In the genomic region with DNA sequence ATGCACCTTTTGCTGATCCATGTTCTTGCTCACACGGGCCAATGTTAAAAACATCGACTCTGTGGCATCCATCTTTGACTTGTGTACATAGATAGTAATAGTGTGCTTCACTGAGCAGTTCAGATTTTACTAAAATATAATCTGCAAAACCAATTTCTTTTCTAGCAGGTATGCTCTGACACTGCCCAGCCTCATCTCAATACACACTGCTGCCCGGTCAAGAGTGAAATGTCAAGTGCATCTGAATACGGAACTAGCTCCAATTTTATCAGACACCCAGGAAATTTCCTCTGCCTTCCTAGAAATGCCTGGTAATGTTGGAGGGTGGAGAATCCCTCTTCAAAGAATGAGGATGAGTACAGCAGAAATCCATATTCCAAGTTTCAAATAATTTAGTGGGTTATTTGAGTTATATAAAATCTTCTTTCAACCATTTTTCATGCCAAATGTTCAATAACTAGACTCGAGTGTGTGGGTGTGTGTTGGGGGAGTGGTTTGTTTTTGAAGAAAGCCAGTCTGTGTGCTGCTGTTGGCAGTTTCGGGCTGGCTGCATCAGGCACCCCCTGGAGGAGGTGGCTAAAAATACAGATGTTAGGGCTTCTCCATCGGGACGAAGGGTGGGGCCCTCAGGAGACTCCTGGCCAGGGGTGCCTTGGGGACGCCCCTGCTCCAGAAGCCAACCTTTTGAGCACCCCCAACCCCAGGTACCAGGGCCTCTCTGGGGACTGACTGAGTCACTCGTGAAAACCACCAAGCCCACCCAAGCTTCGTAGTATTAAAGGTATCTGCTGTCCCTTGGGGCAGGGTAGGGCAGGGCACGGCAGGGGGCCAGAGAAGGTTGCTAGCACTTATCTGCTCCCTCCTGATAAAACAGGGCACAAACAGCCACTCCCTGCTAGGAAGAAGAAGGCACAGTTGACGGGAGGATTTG, we compare ENCODE assay signal across 8 cellular contexts. TPM values are rescaled to one million over a fixed set of nuclear protein-coding genes. Genes with fewer than 3 reads are reported as not detected.
DNase-seq lines count a peak whose midpoint lies in the region; ATAC-seq and TF ChIP-seq lines count a peak whose summit lies in the region.

No MANE protein-coding gene starts in this region.

- in situ Hi-C loops in Panc1 (cut with HindIII; ENCODE audit: low pct_unique_long_range_greater_than_20kb, low sequenced_read_pairs): no loop called here

- H3K36me3 Mint-ChIP-seq in activated T-cell treated with anti-CD3 and anti-CD28 coated beads, Interleukin-2, amount 50 U/mL, for 72 hours (ENCODE audit: insufficient read depth in 2 of 2): no peaks in the 10 kb centered on the region
- no peaks in the 10 kb centered on the region for H3K36me3 Mint-ChIP-seq in activated T-cell treated with anti-CD3 and anti-CD28 coated beads, Interleukin-2, amount 50 U/mL, for 24 hours (ENCODE audit: low read depth)

- no peaks in the 10 kb centered on the region for H3K9me3 Mint-ChIP-seq in activated T-cell treated with anti-CD3 and anti-CD28 coated beads, Interleukin-2, amount 50 U/mL, for 72 hours
- H3K9me3 Mint-ChIP-seq in activated T-cell treated with anti-CD3 and anti-CD28 coated beads, Interleukin-2, amount 50 U/mL, for 24 hours: no peaks in the 10 kb centered on the region

- no peak overlapping the region for H3K9ac ChIP-seq in fibroblast of lung (ENCODE audit: insufficient read depth, low read length)

- H3K4me2 ChIP-seq in fibroblast of lung (ENCODE audit: extremely low read depth, insufficient read depth, low read length): no peak overlapping the region

- intact Hi-C loops in Panc1 (cut with micrococcal nuclease; ENCODE audit: unreplicated experiment): loop anchor here (5.0 kb wide), 1 partner anchor 98 kb away; no protein-coding TSS in a partner anchor

- H2AFZ ChIP-seq in fibroblast of lung (ENCODE audit: low read length): no peak overlapping the region

- POLR2A ChIA-PET in Panc1 (lab: Charles Lee): interaction anchor here (0.7 kb wide), 1 partner anchor 243 kb away, joined by 4 read pairs; no protein-coding TSS in a partner anchor

- no peaks in the 10 kb centered on the region for H4K20me1 ChIP-seq in fibroblast of lung (ENCODE audit: control insufficient read depth, extremely low read depth, insufficient read depth, low read length)

- H3K36me3 ChIP-seq in Panc1 (ENCODE audit: control insufficient read depth, insufficient read depth, low read length) (no peaks in the 10 kb centered on the region), fibroblast of lung (ENCODE audit: control insufficient read depth, insufficient read depth, low read length) (no peaks in the 10 kb centered on the region)

- CTCF ChIA-PET in Panc1 (lab: Charles Lee): interaction anchor here (0.7 kb wide), 1 partner anchor 321 kb away, joined by 5 read pairs; no protein-coding TSS in a partner anchor

- H3K27ac ChIP-seq in Panc1 (ENCODE audit: low read length) (no peak overlapping the region), fibroblast of lung (ENCODE audit: insufficient read depth, low read length) (peak overlapping the region; percentile 35)

- no peaks in the 10 kb centered on the region for H3K4me1 Mint-ChIP-seq in activated T-cell treated with anti-CD3 and anti-CD28 coated beads, Interleukin-2, amount 50 U/mL, for 72 hours (ENCODE audit: low read depth)
- H3K4me1 Mint-ChIP-seq in activated T-cell treated with anti-CD3 and anti-CD28 coated beads, Interleukin-2, amount 50 U/mL, for 24 hours (ENCODE audit: low read depth): no peaks in the 10 kb centered on the region

- H3K27me3 Mint-ChIP-seq in activated T-cell treated with anti-CD3 and anti-CD28 coated beads, Interleukin-2, amount 50 U/mL, for 72 hours (ENCODE audit: low read depth): peaks cover 18% of the 10 kb centered on the region
- H3K27me3 Mint-ChIP-seq in activated T-cell treated with anti-CD3 and anti-CD28 coated beads, Interleukin-2, amount 50 U/mL, for 24 hours: peaks cover 62% of the 10 kb centered on the region

- H3K4me1 ChIP-seq in Panc1 (ENCODE audit: control insufficient read depth, insufficient read depth, low read length) (peaks cover 57% of the 10 kb centered on the region), fibroblast of lung (ENCODE audit: control insufficient read depth, extremely low read depth, insufficient read depth, low read length) (peaks cover 33% of the 10 kb centered on the region)

- H3K4me3 ChIP-seq in Panc1 (ENCODE audit: low read depth in 2 of 2, low read length in 2 of 2): no peak overlapping the region
- H3K4me3 ChIP-seq in fibroblast of lung (replicated peaks in 1 of 4; ENCODE audit: control extremely low read depth in 1 of 4, insufficient read depth in 1 of 4, low read depth in 3 of 4, low read length in 4 of 4): no peak overlapping the region

- H3K4me3 Mint-ChIP-seq in activated T-cell treated with anti-CD3 and anti-CD28 coated beads, Interleukin-2, amount 50 U/mL, for 72 hours: no peak overlapping the region
- no peak overlapping the region for H3K4me3 Mint-ChIP-seq in activated T-cell treated with anti-CD3 and anti-CD28 coated beads, Interleukin-2, amount 50 U/mL, for 24 hours

- H3K9me3 ChIP-seq in Panc1 (ENCODE audit: control insufficient read depth, insufficient read depth, low read depth, low read length): no peaks in the 10 kb centered on the region
- no peaks in the 10 kb centered on the region for H3K9me3 ChIP-seq in fibroblast of lung (ENCODE audit: control insufficient read depth, insufficient read depth, low read depth, low read length)

- peaks cover 97% of the 10 kb centered on the region for H3K79me2 ChIP-seq in fibroblast of lung (ENCODE audit: control insufficient read depth, insufficient read depth, low read length)

- no TSS peak for BruUV-seq in Panc1 (replicated peaks; lab: Mats Ljungman, UMichigan)

- no peak; the same call in 1 of the 2 replicates for TF ChIP-seq CTCF in Panc1 (IDR thresholded peaks at IDR 0.05)
- TF ChIP-seq CTCF in fibroblast of lung (conservative IDR thresholded peaks at IDR 0.05 in 1 of 2, IDR thresholded peaks at IDR 0.05 in 1 of 2; ENCODE audit: low read depth in 1 of 2, low read length in 2 of 2): peak; percentile 63 to 64
- TF ChIP-seq CTCF in omental fat pad (IDR thresholded peaks at IDR 0.05): no peak

- no peak overlapping the region for H3K27ac Mint-ChIP-seq in activated T-cell treated with anti-CD3 and anti-CD28 coated beads, Interleukin-2, amount 50 U/mL, for 72 hours
- H3K27ac Mint-ChIP-seq in activated T-cell treated with anti-CD3 and anti-CD28 coated beads, Interleukin-2, amount 50 U/mL, for 24 hours: no peak overlapping the region

- peak in 1 of 2 donors; percentile 14 for DNase-seq in activated T-cell treated with anti-CD3 and anti-CD28 coated beads, Interleukin-2, amount 50 U/mL, for 72 hours
- DNase-seq in activated T-cell treated with anti-CD3 and anti-CD28 coated beads, Interleukin-2, amount 50 U/mL, for 24 hours: no peak
- DNase-seq in Panc1 (ENCODE audit: low read depth, low spot score) (no peak), fibroblast of lung (ENCODE audit: low read depth in 2 of 2) (peak; percentile 56 to 63), omental fat pad (ENCODE audit: low spot score) (no peak), NCI-H526 treated with DMSO at 0.1 percent for 48 hours (lab: John Stamatoyannopoulos, UW) (no peak), activated T-cell treated with anti-CD3 and anti-CD28 coated beads for 4 hours (no peak)
- no peak for DNase-seq in stimulated activated CD4-positive, alpha-beta T cell treated with anti-CD3 and anti-CD28 coated beads, Interleukin-4, amount 100 ng/mL, for 1 hour

- ATAC-seq in activated T-cell treated with anti-CD3 and anti-CD28 coated beads, Interleukin-2, amount 50 U/mL, for 72 hours (replicated peaks in 1 of 2): peak; percentile 38 to 41
- ATAC-seq in Panc1 (peak; percentile 83), omental fat pad (ENCODE audit: low FRiP score) (peak; percentile 76)

- no peaks in the 10 kb centered on the region for H3K27me3 ChIP-seq in Panc1 (ENCODE audit: control insufficient read depth, insufficient read depth, low read length)
- H3K27me3 ChIP-seq in fibroblast of lung (ENCODE audit: control insufficient read depth, insufficient read depth, low read length): no peaks in the 10 kb centered on the region

RNA-seq across cellular contexts. Expression of a gene that starts 15.4 kb away (rescaled TPM):
- total RNA-seq in activated T-cell treated with anti-CD3 and anti-CD28 coated beads, Interleukin-2, amount 50 U/mL, for 72 hours: 1 to 10 TPM in 1 of 2 donors, under 1 TPM in 1; 0.72 to 2.5 TPM
- total RNA-seq in Panc1 (2021; ENCODE audit: unreplicated experiment) (125 TPM), fibroblast of lung (56.8 and 73.3 TPM in 2 replicates), omental fat pad (10 to 100 TPM; 29.4 to 58.6 (median 46.2) TPM)
- 188 TPM for polyA plus RNA-seq in Panc1 (2012; ENCODE audit: insufficient read length)
- 72.1 and 91.0 TPM in 2 replicates for polyA plus RNA-seq in fibroblast of lung
- 53.0 and 60.4 TPM in 2 replicates for polyA plus RNA-seq in fibroblast of lung (2012)
- 130 and 131 TPM in 2 replicates for polyA minus RNA-seq in fibroblast of lung (ENCODE audit: low replicate concordance)

Comparison
In these comparisons a context has a peak if more than half of its experiments do, and no peak if none do; other contexts are left out.
1. DNase-seq: peak in fibroblast of lung (2 of 2); none in activated T-cell treated with anti-CD3 and anti-CD28 coated beads, Interleukin-2, amount 50 U/mL, for 24 hours (single experiment), Panc1 (single experiment), omental fat pad (single experiment), NCI-H526 treated with DMSO at 0.1 percent for 48 hours (single experiment), stimulated activated CD4-positive, alpha-beta T cell treated with anti-CD3 and anti-CD28 coated beads, Interleukin-4, amount 100 ng/mL, for 1 hour (single experiment) and activated T-cell treated with anti-CD3 and anti-CD28 coated beads for 4 hours (single experiment).
2. CTCF ChIP-seq: peak in fibroblast of lung (2 of 2); none in Panc1 (single experiment) and omental fat pad (0 of 3).
3. RNA of a gene that starts 15.4 kb away (total RNA-seq): 125 TPM in Panc1 (single experiment), 56.8 to 73.3 TPM in fibroblast of lung and 29.4 to 58.6 TPM in omental fat pad; 0.72 to 2.5 TPM in activated T-cell treated with anti-CD3 and anti-CD28 coated beads, Interleukin-2, amount 50 U/mL, for 72 hours; every median in the first group is over 4 times any median in the second.
4. Peak in every context shown above with its lines, with median percentiles within 50 percentile points of each other: ATAC-seq.